18 cellular contexts compared by ENCODE assay signal in genomic region chr3:157487339-157487738, GRCh38. TPM values are rescaled to one million over a fixed set of nuclear protein-coding genes. Genes with fewer than 3 reads are reported as not detected.
DNase-seq lines count a peak whose midpoint lies in the region; ATAC-seq, FAIRE-seq and TF ChIP-seq lines count a peak whose summit lies in the region.
"Had no signal": no experiment of that assay in that cellular context is flagged by ENCODE, and none has a peak within 500 bp of the region (broad histone marks: within the 10 kb centered on the region; RNA-seq: fewer than 3 reads in every experiment).

No MANE protein-coding gene starts in this region.

- TF ChIP-seq CTCF in HL-60 (IDR thresholded peaks at IDR 0.05; ENCODE audit: insufficient read depth, low read length) (no peak), cardiac fibroblast (IDR thresholded peaks at IDR 0.05; ENCODE audit: low read depth, low read length) (no peak)

- H3K27me3 Mint-ChIP-seq in activated CD4-positive, alpha-beta T cell treated with anti-CD3 and anti-CD28 coated beads for 36 hours = peaks cover 18% of the 10 kb centered on the region

- POLR2A ChIA-PET in activated CD4-positive, alpha-beta T cell treated with anti-CD3 and anti-CD28 coated beads for 36 hours (lab: Charles Lee) = no interaction called here

- CTCF ChIA-PET in activated CD4-positive, alpha-beta T cell treated with anti-CD3 and anti-CD28 coated beads for 36 hours (lab: Charles Lee) = no interaction called here

- H3K4me1 ChIP-seq in ACC112 (ENCODE audit: control insufficient read depth, insufficient read depth, low read length, unreplicated experiment) (peaks cover 20% of the 10 kb centered on the region), small intestine (ENCODE audit: control insufficient read depth in 2 of 2, insufficient read depth in 1 of 2, low read depth in 1 of 2, low read length in 1 of 2) (no peaks in the 10 kb centered on the region)

- H3K4me1 Mint-ChIP-seq in activated CD4-positive, alpha-beta T cell treated with anti-CD3 and anti-CD28 coated beads for 36 hours = no peaks in the 10 kb centered on the region

- H3K36me3 ChIP-seq in ACC112 (ENCODE audit: insufficient read depth, low read length) (peaks cover 13% of the 10 kb centered on the region), small intestine (ENCODE audit: control insufficient read depth in 2 of 2, insufficient read depth in 2 of 2, low read length in 2 of 2) (no peaks in the 10 kb centered on the region)

- peaks cover 2% of the 10 kb centered on the region for H3K79me2 ChIP-seq in ACC112 (ENCODE audit: control insufficient read depth, insufficient read depth, low read length, unreplicated experiment)

- peak overlapping the region; percentile 31; the same call in 1 of the 2 replicates for H3K27ac ChIP-seq in ACC112 (ENCODE audit: low read depth, low read length)
- peak overlapping the region; percentile 15; the same call in 1 of the 2 replicates for H3K27ac ChIP-seq in HL-60 (replicated peaks)
- no peak overlapping the region for H3K27ac ChIP-seq in small intestine (ENCODE audit: low read depth in 1 of 2, low read length in 1 of 2)
- H3K27ac ChIP-seq: PC-9 had no signal

- FAIRE-seq in frontal cortex (lab: Jason Lieb, UNC) (peak; percentile 53), small intestine (lab: Jason Lieb, UNC) (no peak)

- ATAC-seq in HG03108 (IDR thresholded peaks at IDR 0.05; ENCODE audit: unreplicated experiment) = no peak
- ATAC-seq in activated CD4-positive, alpha-beta T cell treated with anti-CD3 and anti-CD28 coated beads for 36 hours = no peak

- peak overlapping the region; percentile 14 for H2AFZ ChIP-seq in ACC112 (ENCODE audit: low read length, unreplicated experiment)
- H2AFZ ChIP-seq: PC-9 had no signal

- 0 out of 2 replicates have a peak overlapping the region, but pooled peaks have one; percentile 1 for H3K4me3 ChIP-seq in ACC112 (ENCODE audit: low read depth, low read length)
- H3K4me3 ChIP-seq in HL-60 (replicated peaks; ENCODE audit: insufficient read depth, low read length) = no peak overlapping the region
- H3K4me3 ChIP-seq in cardiac fibroblast (replicated peaks in 1 of 2; ENCODE audit: low read depth in 2 of 2, low read length in 2 of 2) = no peak overlapping the region
- H3K4me3 ChIP-seq in small intestine (ENCODE audit: low read depth in 1 of 2, low read length in 2 of 2) = no peak overlapping the region
- H3K4me3 ChIP-seq: PC-9 had no signal

- no peak overlapping the region for H3K4me3 Mint-ChIP-seq in activated CD4-positive, alpha-beta T cell treated with anti-CD3 and anti-CD28 coated beads for 36 hours
- H3K4me3 Mint-ChIP-seq: CD14-positive monocyte had no signal

- no peaks in the 10 kb centered on the region for H3K36me3 Mint-ChIP-seq in activated CD4-positive, alpha-beta T cell treated with anti-CD3 and anti-CD28 coated beads for 36 hours (ENCODE audit: low read depth)
- H3K36me3 Mint-ChIP-seq: CD14-positive monocyte had no signal

- H3K27me3 ChIP-seq in ACC112 (ENCODE audit: insufficient read depth, low read length) = no peaks in the 10 kb centered on the region
- H3K27me3 ChIP-seq in HL-60 (ENCODE audit: insufficient read depth, poor library complexity, severe bottlenecking) = no peaks in the 10 kb centered on the region
- no peaks in the 10 kb centered on the region for H3K27me3 ChIP-seq in small intestine (ENCODE audit: control insufficient read depth in 2 of 2, insufficient read depth in 2 of 2, low read length in 2 of 2)

- DNase-seq in HL-60 (ENCODE audit: low read depth in 1 of 2, low spot score in 1 of 2) = no peak
- DNase-seq in cardiac fibroblast (ENCODE audit: low read depth in 2 of 2) = peak; percentile 56 to 61
- DNase-seq in frontal cortex (ENCODE audit: low spot score in 2 of 2) = no peak
- DNase-seq in stimulated activated CD4-positive, alpha-beta T cell treated with anti-CD3 and anti-CD28 coated beads, Interleukin-4, amount 100 ng/mL, for 1 hour = no peak
- no peak for DNase-seq in small intestine
- DNase-seq in activated CD4-positive, alpha-beta T cell treated with anti-CD3 and anti-CD28 coated beads for 36 hours = no peak
- DNase-seq: COR-L47, GOT3, KG1, NCI-H1092 treated with DMSO at 0.1 percent for 48 hours, NCI-H2107, NCI-H2227 treated with DMSO at 0.1 percent for 48 hours, NCI-H524 treated with DMSO at 0.1 percent for 48 hours, PC-9 had no signal

- intact Hi-C loops in activated CD4-positive, alpha-beta T cell treated with anti-CD3 and anti-CD28 coated beads for 36 hours (cut with DNase I, micrococcal nuclease) = no loop called here

- no peaks in the 10 kb centered on the region for H3K9me3 Mint-ChIP-seq in activated CD4-positive, alpha-beta T cell treated with anti-CD3 and anti-CD28 coated beads for 36 hours (ENCODE audit: low read depth)

- no peak overlapping the region for H3K27ac Mint-ChIP-seq in activated CD4-positive, alpha-beta T cell treated with anti-CD3 and anti-CD28 coated beads for 36 hours

- no peaks in the 10 kb centered on the region for H3K9me3 ChIP-seq in small intestine (ENCODE audit: control insufficient read depth, low read depth)

- 50 to 82% (median 76%) methylated on average over 1 of the region's 1 CpG for WGBS in small intestine, 3 donors

RNA-seq across cellular contexts. Expression of gene VEPH1, which starts 15.9 kb away (rescaled TPM):
- 13.0 TPM for total RNA-seq in frontal cortex
- polyA plus RNA-seq in small intestine = under 1 TPM in 1 of 3 donors, not detected in 2; 0.04 TPM
- total RNA-seq in activated CD4-positive, alpha-beta T cell treated with anti-CD3 and anti-CD28 coated beads for 36 hours = not detected

RNA-seq across cellular contexts. Expression of gene PTX3, which starts 50.7 kb away (rescaled TPM):
- total RNA-seq in frontal cortex = 16.7 TPM
- 10 to 100 TPM in 1 of 3 donors, 1 to 10 TPM in 2; 1.1 to 11.8 (median 2.2) TPM for polyA plus RNA-seq in small intestine
- total RNA-seq in activated CD4-positive, alpha-beta T cell treated with anti-CD3 and anti-CD28 coated beads for 36 hours = under 1 TPM; 0.18 to 0.23 TPM
- total RNA-seq: SK-MEL-5 had no signal

Comparison
In these comparisons a context has a peak if more than half of its experiments do, and no peak if none do; other contexts are left out.
1. H3K27ac ChIP-seq: peak in ACC112 (single experiment) and HL-60 (single experiment); none in small intestine (0 of 2).
2. DNase-seq: peak in cardiac fibroblast (2 of 2); none in HL-60 (0 of 2), frontal cortex (0 of 2), stimulated activated CD4-positive, alpha-beta T cell treated with anti-CD3 and anti-CD28 coated beads, Interleukin-4, amount 100 ng/mL, for 1 hour (single experiment), small intestine (single experiment) and activated CD4-positive, alpha-beta T cell treated with anti-CD3 and anti-CD28 coated beads for 36 hours (single experiment).
3. RNA of gene VEPH1, which starts 15.9 kb away (total RNA-seq): 13.0 TPM in frontal cortex (single experiment); not detected in activated CD4-positive, alpha-beta T cell treated with anti-CD3 and anti-CD28 coated beads for 36 hours; every median in the first group is over 10 times any median in the second.
4. RNA of gene PTX3, which starts 50.7 kb away (total RNA-seq): 16.7 TPM in frontal cortex (single experiment); 0.18 to 0.23 TPM in activated CD4-positive, alpha-beta T cell treated with anti-CD3 and anti-CD28 coated beads for 36 hours; every median in the first group is over 10 times any median in the second.